In genomic region chr2:84894758-84895520, GRCh38 we compare ENCODE assay signal across 8 cellular contexts. TPM values are rescaled to one million over a fixed set of nuclear protein-coding genes. Genes with fewer than 3 reads are reported as not detected.
DNase-seq lines count a peak whose midpoint lies in the region; ATAC-seq and TF ChIP-seq lines count a peak whose summit lies in the region.

No MANE protein-coding gene starts in this region.

- no peak overlapping the region for H3K4me3 ChIP-seq in RWPE2 (ENCODE audit: severe bottlenecking)
- no peak overlapping the region for H3K4me3 ChIP-seq in fibroblast of lung (replicated peaks in 1 of 4; ENCODE audit: control extremely low read depth in 1 of 4, insufficient read depth in 1 of 4, low read depth in 3 of 4, low read length in 4 of 4)
- no peak overlapping the region for H3K4me3 ChIP-seq in stomach

- peaks cover 58% of the 10 kb centered on the region for H3K4me1 Mint-ChIP-seq in activated T-cell treated with anti-CD3 and anti-CD28 coated beads, Interleukin-2, amount 50 U/mL, for 24 hours (ENCODE audit: low read depth)

- intact Hi-C loops in stomach (cut with DNase I; ENCODE audit: low total_unique reads), result no loop called here

- peak overlapping the region; percentile 21 for H3K4me3 Mint-ChIP-seq in activated T-cell treated with anti-CD3 and anti-CD28 coated beads, Interleukin-2, amount 50 U/mL, for 24 hours

- H4K20me1 ChIP-seq in fibroblast of lung (ENCODE audit: control insufficient read depth, extremely low read depth, insufficient read depth, low read length), result no peaks in the 10 kb centered on the region

- 58 to 74% (median 66%) methylated on average over 7 of the region's 7 CpGs for WGBS in stomach, 5 donors

- H3K9me3 ChIP-seq in RWPE2 (ENCODE audit: severe bottlenecking) (no peaks in the 10 kb centered on the region), fibroblast of lung (ENCODE audit: control insufficient read depth, insufficient read depth, low read depth, low read length) (no peaks in the 10 kb centered on the region), stomach (no peaks in the 10 kb centered on the region)

- TF ChIP-seq EP300 in stomach (IDR thresholded peaks at IDR 0.05), result no peak

- no peak for TF ChIP-seq POLR2A in stomach (IDR thresholded peaks at IDR 0.05)

- TF ChIP-seq CTCF in RWPE2 (IDR thresholded peaks at IDR 0.05; ENCODE audit: poor library complexity, severe bottlenecking) (no peak), fibroblast of lung (conservative IDR thresholded peaks at IDR 0.05 in 1 of 2, IDR thresholded peaks at IDR 0.05 in 1 of 2; ENCODE audit: low read depth in 1 of 2, low read length in 2 of 2) (no peak), stomach (IDR thresholded peaks at IDR 0.05) (no peak)

- no peaks in the 10 kb centered on the region for H3K36me3 Mint-ChIP-seq in activated T-cell treated with anti-CD3 and anti-CD28 coated beads, Interleukin-2, amount 50 U/mL, for 24 hours (ENCODE audit: low read depth)

- H3K4me2 ChIP-seq in fibroblast of lung (ENCODE audit: extremely low read depth, insufficient read depth, low read length), result no peak overlapping the region

- peaks cover 2% of the 10 kb centered on the region for H3K9me3 Mint-ChIP-seq in activated T-cell treated with anti-CD3 and anti-CD28 coated beads, Interleukin-2, amount 50 U/mL, for 24 hours

- ATAC-seq in RWPE2 (ENCODE audit: low read depth), result 0 out of 3 replicates have a peak, but pooled peaks have one; percentile 10

- peak overlapping the region; percentile 2 for H2AFZ ChIP-seq in fibroblast of lung (ENCODE audit: low read length)

- no peak overlapping the region for H3K9ac ChIP-seq in fibroblast of lung (ENCODE audit: insufficient read depth, low read length)

- H3K4me1 ChIP-seq in RWPE2 (ENCODE audit: insufficient read depth, poor library complexity, severe bottlenecking), result peaks cover 48% of the 10 kb centered on the region
- H3K4me1 ChIP-seq in fibroblast of lung (ENCODE audit: control insufficient read depth, extremely low read depth, insufficient read depth, low read length), result peaks cover 7% of the 10 kb centered on the region
- peaks cover 11 to 35% (median 21%) of the 10 kb centered on the region in 4 donors for H3K4me1 ChIP-seq in stomach

- peak overlapping the region; percentile 94 for H3K27ac ChIP-seq in RWPE2 (ENCODE audit: poor library complexity, severe bottlenecking)
- H3K27ac ChIP-seq in fibroblast of lung (ENCODE audit: insufficient read depth, low read length), result no peak overlapping the region
- H3K27ac ChIP-seq in stomach, result peak overlapping the region in 3 of 5 donors; percentile 19 to 29 (median 20)

- H3K27me3 ChIP-seq in RWPE2 (ENCODE audit: insufficient read depth, poor library complexity, severe bottlenecking) (no peaks in the 10 kb centered on the region), fibroblast of lung (ENCODE audit: control insufficient read depth, insufficient read depth, low read length) (no peaks in the 10 kb centered on the region), stomach (no peaks in the 10 kb centered on the region)

- no peaks in the 10 kb centered on the region for H3K79me2 ChIP-seq in fibroblast of lung (ENCODE audit: control insufficient read depth, insufficient read depth, low read length)

- no peaks in the 10 kb centered on the region for H3K27me3 Mint-ChIP-seq in activated T-cell treated with anti-CD3 and anti-CD28 coated beads, Interleukin-2, amount 50 U/mL, for 24 hours

- peak overlapping the region; percentile 78 for H3K27ac Mint-ChIP-seq in activated T-cell treated with anti-CD3 and anti-CD28 coated beads, Interleukin-2, amount 50 U/mL, for 24 hours

- H3K36me3 ChIP-seq in RWPE2 (ENCODE audit: low read depth) (no peaks in the 10 kb centered on the region), fibroblast of lung (ENCODE audit: control insufficient read depth, insufficient read depth, low read length) (no peaks in the 10 kb centered on the region), stomach (no peaks in the 10 kb centered on the region)

- DNase-seq in activated T-cell treated with anti-CD3 and anti-CD28 coated beads, Interleukin-2, amount 50 U/mL, for 24 hours, result peak; percentile 49
- DNase-seq in activated T-cell treated with anti-CD3 and anti-CD28 coated beads, Interleukin-2, amount 50 U/mL, for 1 hour, result no peak
- DNase-seq in RWPE2 (ENCODE audit: low spot score) (no peak), fibroblast of lung (ENCODE audit: low read depth in 2 of 2) (peak in 1 of 2 donors; percentile 64), stomach (no peak), ureter (ENCODE audit: low spot score) (no peak), HuH-7 (ENCODE audit: low spot score) (no peak)
- no peak for DNase-seq in activated CD4-positive, alpha-beta T cell treated with anti-CD3 and anti-CD28 coated beads, Interleukin-2, amount 50 U/mL, for 48 hours

RNA-seq across cellular contexts. Expression of gene TMSB10, which starts 10.5 kb away (rescaled TPM):
- total RNA-seq in fibroblast of lung (8,130 and 10,208 TPM in 2 replicates), stomach (1,000 to 10,000 TPM in 3 of 5 donors, 100 to 1,000 TPM in 2; 504 to 5,821 (median 1,954) TPM), ureter (1,066 TPM)
- polyA plus RNA-seq in fibroblast of lung (7,414 and 10,645 TPM in 2 replicates), stomach (1,000 to 10,000 TPM; 1,773 to 3,520 (median 2,373) TPM)
- polyA plus RNA-seq in fibroblast of lung (2012), result 9,984 and 10,031 TPM in 2 replicates
- polyA minus RNA-seq in fibroblast of lung (ENCODE audit: low replicate concordance), result 1,198 and 1,308 TPM in 2 replicates

RNA-seq across cellular contexts. Expression of gene TRABD2A, which starts 14.1 kb away (rescaled TPM):
- 10.8 and 14.4 TPM in 2 replicates for total RNA-seq in fibroblast of lung
- polyA plus RNA-seq in fibroblast of lung, result 4.4 and 9.8 TPM in 2 replicates
- 3.6 and 8.7 TPM in 2 replicates for polyA plus RNA-seq in fibroblast of lung (2012)
- 1.8 and 30.6 TPM in 2 replicates for polyA minus RNA-seq in fibroblast of lung (ENCODE audit: low replicate concordance)
- 100 to 1,000 TPM in 1 of 5 donors, 10 to 100 TPM in 1, 1 to 10 TPM in 1, under 1 TPM in 2; 0.29 to 109 (median 1.3) TPM for total RNA-seq in stomach
- under 1 TPM in 2 of 3 donors, not detected in 1; 0.48 to 0.50 TPM for polyA plus RNA-seq in stomach
- total RNA-seq in ureter, result 4.1 TPM
